Comparison of ENCODE assay signal across 9 cellular contexts in the genomic region with DNA sequence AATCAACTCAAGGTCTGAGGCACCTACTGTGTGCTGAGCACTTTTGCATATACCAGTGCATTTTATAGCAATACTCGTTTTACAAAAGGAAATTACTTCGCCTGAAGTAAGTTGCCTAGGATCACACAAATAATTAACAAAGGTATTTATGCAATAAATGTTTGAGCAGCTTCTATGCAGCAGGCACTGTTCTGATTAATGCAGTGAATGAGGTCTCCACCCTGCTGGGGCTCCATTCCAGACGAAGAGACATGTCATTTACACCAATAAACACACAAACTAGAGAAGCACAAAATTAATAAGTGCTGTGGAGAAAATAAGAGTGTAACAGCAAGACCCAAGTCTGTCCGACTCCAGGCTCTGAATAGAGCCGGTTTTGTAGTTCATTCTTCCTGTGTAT. TPM values are rescaled to one million over a fixed set of nuclear protein-coding genes. Genes with fewer than 3 reads are reported as not detected.
DNase-seq lines count a peak whose midpoint lies in the region; ATAC-seq and TF ChIP-seq lines count a peak whose summit lies in the region.
"Had no signal": no experiment of that assay in that cellular context is flagged by ENCODE, and none has a peak within 500 bp of the region (broad histone marks: within the 10 kb centered on the region; RNA-seq: fewer than 3 reads in every experiment).

No MANE protein-coding gene starts in this region.

- H3K27me3 Mint-ChIP-seq in activated CD8-positive, alpha-beta T cell treated with anti-CD3 and anti-CD28 coated beads for 36 hours: peaks cover 15% of the 10 kb centered on the region
- H3K27me3 Mint-ChIP-seq in activated CD8-positive, alpha-beta T cell treated with anti-CD3 and anti-CD28 coated beads, Interleukin-2, amount 10 ng/mL, durations not matched to agents 7 days and 5 days (ENCODE audit: low read depth): peaks cover 13% of the 10 kb centered on the region
- H3K27me3 Mint-ChIP-seq in activated T-helper 17 cell treated with anti-CD3 and anti-CD28 coated beads, Interleukin-2, amount 50 U/mL, for 72 hours: peaks cover 22% of the 10 kb centered on the region
- peaks cover 33% of the 10 kb centered on the region for H3K27me3 Mint-ChIP-seq in stimulated activated naive CD8-positive, alpha-beta T cell treated with anti-CD3 and anti-CD28 coated beads, Interleukin-15, amount 100 ng/mL, for 72 hours

- no peak overlapping the region for H3K27ac Mint-ChIP-seq in activated CD8-positive, alpha-beta T cell treated with anti-CD3 and anti-CD28 coated beads for 36 hours
- H3K27ac Mint-ChIP-seq in activated CD8-positive, alpha-beta T cell treated with anti-CD3 and anti-CD28 coated beads, Interleukin-2, amount 10 ng/mL, durations not matched to agents 7 days and 5 days: no peak overlapping the region
- no peak overlapping the region for H3K27ac Mint-ChIP-seq in activated T-helper 17 cell treated with anti-CD3 and anti-CD28 coated beads, Interleukin-2, amount 50 U/mL, for 72 hours
- H3K27ac Mint-ChIP-seq in stimulated activated naive CD8-positive, alpha-beta T cell treated with anti-CD3 and anti-CD28 coated beads, Interleukin-15, amount 100 ng/mL, for 72 hours: no peak overlapping the region
- H3K27ac Mint-ChIP-seq: stimulated activated memory B cell treated with anti-CD40 and anti-IgM and Interleukin-4, amounts not matched to agents 10 μg/mL and 1 μg/mL and 100 μg/mL, for 72 hours had no signal

- H3K4me1 Mint-ChIP-seq in activated CD8-positive, alpha-beta T cell treated with anti-CD3 and anti-CD28 coated beads for 36 hours (ENCODE audit: low read depth): peaks cover 2% of the 10 kb centered on the region
- peaks cover 4% of the 10 kb centered on the region for H3K4me1 Mint-ChIP-seq in activated CD8-positive, alpha-beta T cell treated with anti-CD3 and anti-CD28 coated beads, Interleukin-2, amount 10 ng/mL, durations not matched to agents 7 days and 5 days (ENCODE audit: low read depth)
- peaks cover 4% of the 10 kb centered on the region for H3K4me1 Mint-ChIP-seq in activated T-helper 17 cell treated with anti-CD3 and anti-CD28 coated beads, Interleukin-2, amount 50 U/mL, for 72 hours
- H3K4me1 Mint-ChIP-seq in stimulated activated naive CD8-positive, alpha-beta T cell treated with anti-CD3 and anti-CD28 coated beads, Interleukin-15, amount 100 ng/mL, for 72 hours: peaks cover 5% of the 10 kb centered on the region

- no peak for ATAC-seq in activated CD8-positive, alpha-beta T cell treated with anti-CD3 and anti-CD28 coated beads for 36 hours
- ATAC-seq in activated CD8-positive, alpha-beta T cell treated with anti-CD3 and anti-CD28 coated beads, Interleukin-2, amount 10 ng/mL, durations not matched to agents 7 days and 5 days: no peak
- no peak for ATAC-seq in activated T-helper 17 cell treated with anti-CD3 and anti-CD28 coated beads, Interleukin-2, amount 50 U/mL, for 72 hours (replicated peaks)
- ATAC-seq in stimulated activated naive CD8-positive, alpha-beta T cell treated with anti-CD3 and anti-CD28 coated beads, Interleukin-15, amount 100 ng/mL, for 72 hours: no peak
- no peak for ATAC-seq in GM18873 (IDR thresholded peaks at IDR 0.05; ENCODE audit: low FRiP score, unreplicated experiment)

- H4K20me1 ChIP-seq in hepatocyte (ENCODE audit: insufficient read depth, poor library complexity, severe bottlenecking): no peaks in the 10 kb centered on the region

- DNase-seq in activated CD8-positive, alpha-beta T cell treated with anti-CD3 and anti-CD28 coated beads for 36 hours: no peak
- DNase-seq in activated CD8-positive, alpha-beta T cell treated with anti-CD3 and anti-CD28 coated beads, Interleukin-2, amount 10 ng/mL, durations not matched to agents 7 days and 5 days: no peak
- DNase-seq in hepatocyte (ENCODE audit: low spot score) (no peak), tibial nerve (ENCODE audit: low spot score in 2 of 2) (no peak)
- no peak for DNase-seq in stimulated activated naive CD8-positive, alpha-beta T cell treated with anti-CD3 and anti-CD28 coated beads, Interleukin-15, amount 100 ng/mL, for 72 hours
- no peak for DNase-seq in stimulated activated CD4-positive, alpha-beta T cell treated with anti-CD3 and anti-CD28 coated beads, Interleukin-1b, Interleukin-23, amount 100 ng/mL, for 48 hours

- no peaks in the 10 kb centered on the region for H3K9me3 Mint-ChIP-seq in activated CD8-positive, alpha-beta T cell treated with anti-CD3 and anti-CD28 coated beads for 36 hours
- H3K9me3 Mint-ChIP-seq in activated CD8-positive, alpha-beta T cell treated with anti-CD3 and anti-CD28 coated beads, Interleukin-2, amount 10 ng/mL, durations not matched to agents 7 days and 5 days (ENCODE audit: insufficient read depth): no peaks in the 10 kb centered on the region
- no peaks in the 10 kb centered on the region for H3K9me3 Mint-ChIP-seq in activated T-helper 17 cell treated with anti-CD3 and anti-CD28 coated beads, Interleukin-2, amount 50 U/mL, for 72 hours
- no peaks in the 10 kb centered on the region for H3K9me3 Mint-ChIP-seq in stimulated activated naive CD8-positive, alpha-beta T cell treated with anti-CD3 and anti-CD28 coated beads, Interleukin-15, amount 100 ng/mL, for 72 hours
- H3K9me3 Mint-ChIP-seq: stimulated activated memory B cell treated with anti-CD40 and anti-IgM and Interleukin-4, amounts not matched to agents 10 μg/mL and 1 μg/mL and 100 μg/mL, for 72 hours had no signal

- H3K4me3 ChIP-seq in hepatocyte: no peak overlapping the region
- H3K4me3 ChIP-seq in tibial nerve: peak overlapping the region in 1 of 4 donors; percentile 34

- H3K9me3 ChIP-seq in hepatocyte (ENCODE audit: low read depth) (no peaks in the 10 kb centered on the region), tibial nerve (no peaks in the 10 kb centered on the region)

- no peaks in the 10 kb centered on the region for H3K36me3 ChIP-seq in hepatocyte (replicated peaks; ENCODE audit: insufficient read depth, low read depth)
- no peaks in the 10 kb centered on the region for H3K36me3 ChIP-seq in tibial nerve

- no peaks in the 10 kb centered on the region for H3K9me2 ChIP-seq in hepatocyte (replicated peaks; ENCODE audit: insufficient read depth)

- TF ChIP-seq POLR2A in tibial nerve (IDR thresholded peaks at IDR 0.05): no peak

- intact Hi-C loops in activated CD8-positive, alpha-beta T cell treated with anti-CD3 and anti-CD28 coated beads for 36 hours (cut with micrococcal nuclease): no loop called here

- no peak overlapping the region for H3K27ac ChIP-seq in hepatocyte
- H3K27ac ChIP-seq in tibial nerve: no peak overlapping the region

- TF ChIP-seq EP300 in tibial nerve (IDR thresholded peaks at IDR 0.05): no peak

- POLR2A ChIA-PET in activated CD8-positive, alpha-beta T cell treated with anti-CD3 and anti-CD28 coated beads for 36 hours (lab: Charles Lee): interaction anchor here (0.6 to 1.4 kb wide), 2 partner anchors 8 to 140 kb away, joined by 3 read pairs; no protein-coding TSS in a partner anchor
- POLR2A ChIA-PET in activated CD8-positive, alpha-beta T cell treated with anti-CD3 and anti-CD28 coated beads, Interleukin-2, amount 10 ng/mL, durations not matched to agents 7 days and 5 days (lab: Charles Lee): no interaction called here

- H3K36me3 Mint-ChIP-seq in activated CD8-positive, alpha-beta T cell treated with anti-CD3 and anti-CD28 coated beads for 36 hours (ENCODE audit: low read depth): no peaks in the 10 kb centered on the region
- no peaks in the 10 kb centered on the region for H3K36me3 Mint-ChIP-seq in activated CD8-positive, alpha-beta T cell treated with anti-CD3 and anti-CD28 coated beads, Interleukin-2, amount 10 ng/mL, durations not matched to agents 7 days and 5 days (ENCODE audit: low read depth)
- H3K36me3 Mint-ChIP-seq in activated T-helper 17 cell treated with anti-CD3 and anti-CD28 coated beads, Interleukin-2, amount 50 U/mL, for 72 hours (ENCODE audit: low read depth): no peaks in the 10 kb centered on the region
- H3K36me3 Mint-ChIP-seq: stimulated activated memory B cell treated with anti-CD40 and anti-IgM and Interleukin-4, amounts not matched to agents 10 μg/mL and 1 μg/mL and 100 μg/mL, for 72 hours had no signal

- peak overlapping the region; percentile 21 for H3K4me3 Mint-ChIP-seq in activated CD8-positive, alpha-beta T cell treated with anti-CD3 and anti-CD28 coated beads for 36 hours
- H3K4me3 Mint-ChIP-seq in activated CD8-positive, alpha-beta T cell treated with anti-CD3 and anti-CD28 coated beads, Interleukin-2, amount 10 ng/mL, durations not matched to agents 7 days and 5 days: no peak overlapping the region
- peak overlapping the region; percentile 45 for H3K4me3 Mint-ChIP-seq in activated T-helper 17 cell treated with anti-CD3 and anti-CD28 coated beads, Interleukin-2, amount 50 U/mL, for 72 hours
- H3K4me3 Mint-ChIP-seq in stimulated activated naive CD8-positive, alpha-beta T cell treated with anti-CD3 and anti-CD28 coated beads, Interleukin-15, amount 100 ng/mL, for 72 hours: peak overlapping the region; percentile 64 to 67
- H3K4me3 Mint-ChIP-seq: stimulated activated memory B cell treated with anti-CD40 and anti-IgM and Interleukin-4, amounts not matched to agents 10 μg/mL and 1 μg/mL and 100 μg/mL, for 72 hours had no signal

- TF ChIP-seq CTCF in activated CD8-positive, alpha-beta T cell treated with anti-CD3 and anti-CD28 coated beads for 36 hours (IDR thresholded peaks at IDR 0.05): no peak
- no peak for TF ChIP-seq CTCF in hepatocyte (IDR thresholded peaks at IDR 0.05; ENCODE audit: poor library complexity)
- no peak for TF ChIP-seq CTCF in tibial nerve (IDR thresholded peaks at IDR 0.05)

- H3K27me3 ChIP-seq in hepatocyte: no peaks in the 10 kb centered on the region
- H3K27me3 ChIP-seq in tibial nerve: peaks cover 0 to 36% of the 10 kb centered on the region in 2 donors

- H3K4me2 ChIP-seq in hepatocyte: peak overlapping the region; percentile 79

- CTCF ChIA-PET in activated CD8-positive, alpha-beta T cell treated with anti-CD3 and anti-CD28 coated beads for 36 hours (lab: Charles Lee): interaction anchor here (0.6 to 1.6 kb wide), 21 partner anchors 9 to 773 kb away, joined by 3 to 16 read pairs (median 4); no protein-coding TSS in a partner anchor
- CTCF ChIA-PET in activated CD8-positive, alpha-beta T cell treated with anti-CD3 and anti-CD28 coated beads, Interleukin-2, amount 10 ng/mL, durations not matched to agents 7 days and 5 days (lab: Charles Lee): interaction anchor here (0.6 to 2.5 kb wide), 18 partner anchors 8 to 336 kb away, joined by 3 to 14 read pairs (median 4); a partner anchor contains a TSS

- 60% methylated on average over 5 of the region's 5 CpGs for WGBS in hepatocyte (ENCODE audit: low lambda C conversion rate, missing lambda C conversion rate)
- 40 to 50% methylated on average over 5 of the region's 5 CpGs for WGBS in tibial nerve, 2 donors

- H3K79me2 ChIP-seq in hepatocyte: no peaks in the 10 kb centered on the region

- peak overlapping the region; percentile 28 for H2AFZ ChIP-seq in hepatocyte

- H3K4me1 ChIP-seq in hepatocyte (ENCODE audit: insufficient read depth): no peaks in the 10 kb centered on the region
- peaks cover 0 to 9% (median 6%) of the 10 kb centered on the region in 4 donors for H3K4me1 ChIP-seq in tibial nerve

RNA-seq across cellular contexts. Expression of a gene that starts 17.5 kb away (rescaled TPM):
- not detected for total RNA-seq in activated CD8-positive, alpha-beta T cell treated with anti-CD3 and anti-CD28 coated beads for 36 hours
- total RNA-seq in activated CD8-positive, alpha-beta T cell treated with anti-CD3 and anti-CD28 coated beads, Interleukin-2, amount 10 ng/mL, durations not matched to agents 7 days and 5 days: not detected
- not detected for total RNA-seq in activated T-helper 17 cell treated with anti-CD3 and anti-CD28 coated beads, Interleukin-2, amount 50 U/mL, for 72 hours
- total RNA-seq in hepatocyte (0.13 TPM in 1 of 2 replicates, not detected in the other), tibial nerve (1 to 10 TPM in 2 of 4 donors, under 1 TPM in 2; 0.21 to 2.7 (median 1.1) TPM)
- polyA plus RNA-seq in hepatocyte: not detected in 2 replicates
